Comparison of ENCODE assay signal across 9 cellular contexts in the genomic region with DNA sequence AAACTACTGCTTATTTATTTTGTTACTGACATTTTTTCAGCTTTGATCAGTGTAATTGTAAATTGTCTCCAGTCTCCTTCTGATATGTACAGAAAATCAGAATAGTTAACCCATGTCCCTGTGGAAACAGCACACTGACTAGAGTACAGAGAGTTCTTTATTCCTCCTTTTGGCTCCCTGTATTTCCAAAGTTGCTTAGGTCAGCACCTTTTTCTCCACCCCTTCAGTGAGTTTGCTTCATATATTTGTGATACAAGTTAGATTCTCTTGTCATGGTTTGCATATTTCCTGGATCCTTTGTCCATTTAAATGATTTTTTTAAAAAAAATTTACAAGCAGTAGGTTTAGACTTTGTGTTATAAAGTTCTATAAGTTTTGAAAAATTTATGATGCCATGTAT.
"Had no signal": no experiment of that assay in that cellular context is flagged by ENCODE, and none has a peak within 500 bp of the region (broad histone marks: within the 10 kb centered on the region; RNA-seq: fewer than 3 reads in every experiment).

No MANE protein-coding gene starts in this region.

- H2AFZ ChIP-seq: GM23248 had no signal

- H3K4me2 ChIP-seq: KMS-11 had no signal

- FAIRE-seq: H54, HTR-8/SVneo had no signal

- H3K9ac ChIP-seq: GM23248, KMS-11 had no signal

- H3K4me3 ChIP-seq: GM23248 had no signal

- H3K27ac ChIP-seq: GM23248, KMS-11 had no signal

- DNase-seq: GM23248, GOT3, H9, HCEC 1CT, Karpas-422, KBM-7 had no signal
